Comparison of ENCODE assay signal across 8 cellular contexts in genomic region chr1:204493145-204493881, GRCh38. TPM values are rescaled to one million over a fixed set of nuclear protein-coding genes. Genes with fewer than 3 reads are reported as not detected.
DNase-seq lines count a peak whose midpoint lies in the region; ATAC-seq and TF ChIP-seq lines count a peak whose summit lies in the region.

No MANE protein-coding gene starts in this region.

- peaks cover 29 to 33% (median 32%) of the 10 kb centered on the region in 3 donors for H3K4me1 ChIP-seq in skeletal muscle tissue (ENCODE audit: control insufficient read depth in 3 of 3, insufficient read depth in 3 of 3, low read length in 3 of 3)

- in situ Hi-C loops in astrocyte of the spinal cord (cut with HindIII; ENCODE audit: low sequenced_read_pairs) = no loop called here

- no peak for ATAC-seq in HG03439 (IDR thresholded peaks at IDR 0.05; ENCODE audit: unreplicated experiment)
- ATAC-seq in GM21717 (IDR thresholded peaks at IDR 0.05; ENCODE audit: unreplicated experiment) = no peak

- DNase-seq in NCI-H510A treated with DMSO at 0.1 percent for 48 hours (lab: John Stamatoyannopoulos, UW) (peak; percentile 86), NCI-H510A (lab: John Stamatoyannopoulos, UW) (no peak), NCI-H226 (peak; percentile 74), astrocyte of the spinal cord (ENCODE audit: low read depth, low spot score) (peak; percentile 65)

- no peaks in the 10 kb centered on the region for H3K9me3 ChIP-seq in iPS-18c (ENCODE audit: control insufficient read depth, insufficient read depth, low read length)
- no peaks in the 10 kb centered on the region for H3K9me3 ChIP-seq in skeletal muscle tissue (ENCODE audit: control insufficient read depth in 3 of 3, low read length in 3 of 3)

- peaks cover 0 to 5% (median 0%) of the 10 kb centered on the region in 3 donors for H3K36me3 ChIP-seq in skeletal muscle tissue (ENCODE audit: control insufficient read depth in 3 of 3, insufficient read depth in 3 of 3, low read length in 3 of 3)

- H3K4me3 ChIP-seq in astrocyte of the spinal cord (ENCODE audit: low read depth, low read length) = peak overlapping the region; percentile 57
- H3K4me3 ChIP-seq in iPS-18c (ENCODE audit: insufficient read depth, low read depth, low read length) = peak overlapping the region; percentile 96
- peak overlapping the region; percentile 77 to 97 (median 90) for H3K4me3 ChIP-seq in skeletal muscle tissue (ENCODE audit: low read length in 3 of 3)

- H3K9ac ChIP-seq in skeletal muscle tissue (ENCODE audit: low read depth in 1 of 3, low read length in 3 of 3) = peak overlapping the region; percentile 64 to 92 (median 88)

- H3K27ac ChIP-seq in skeletal muscle tissue (ENCODE audit: low read depth, low read length) = peak overlapping the region; percentile 58

- TF ChIP-seq CTCF in astrocyte of the spinal cord (IDR thresholded peaks at IDR 0.05; ENCODE audit: low read depth, low read length) = no peak

- H3K27me3 ChIP-seq in skeletal muscle tissue (ENCODE audit: control insufficient read depth in 3 of 3, insufficient read depth in 3 of 3, low read length in 3 of 3) = no peaks in the 10 kb centered on the region

RNA-seq across cellular contexts. Expression of gene PIK3C2B, which starts 1.3 kb away (rescaled TPM):
- total RNA-seq in skeletal muscle tissue = 31.8 TPM

RNA-seq across cellular contexts. Expression of gene MDM4, which starts 22.9 kb away (rescaled TPM):
- total RNA-seq in skeletal muscle tissue = 56.9 TPM
